Comparison of ENCODE assay signal across 17 cellular contexts in the genomic region with DNA sequence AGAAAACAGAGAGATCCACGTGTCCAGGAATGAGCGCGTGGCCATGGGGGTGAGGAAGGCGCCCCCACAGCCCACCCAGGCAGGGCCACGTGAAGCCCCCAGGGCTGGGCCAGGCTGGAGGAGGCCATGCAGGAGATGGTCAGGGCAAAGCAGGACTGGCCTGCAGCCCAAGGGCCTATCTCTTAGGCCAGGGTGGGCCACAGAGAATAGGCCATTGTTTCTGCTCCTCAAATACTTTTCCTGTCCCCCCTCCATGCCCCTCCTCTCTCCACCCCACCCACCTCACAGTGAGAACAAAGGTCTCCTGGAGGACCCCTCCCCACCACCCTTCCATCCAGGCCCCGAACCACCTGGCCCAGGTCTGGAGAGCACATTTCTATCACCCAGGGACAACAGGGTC. TPM values are rescaled to one million over a fixed set of nuclear protein-coding genes. Genes with fewer than 3 reads are reported as not detected.
DNase-seq lines count a peak whose midpoint lies in the region; ATAC-seq and TF ChIP-seq lines count a peak whose summit lies in the region.
"Had no signal": no experiment of that assay in that cellular context is flagged by ENCODE, and none has a peak within 500 bp of the region (broad histone marks: within the 10 kb centered on the region; RNA-seq: fewer than 3 reads in every experiment).

No MANE protein-coding gene starts in this region.

- TF ChIP-seq POLR2A in Peyer's patch (IDR thresholded peaks at IDR 0.05) = no peak

- H3K27me3 Mint-ChIP-seq in endothelial cell (ENCODE audit: unreplicated experiment) (no peaks in the 10 kb centered on the region), mesothelial cell of epicardium (ENCODE audit: low read depth) (no peaks in the 10 kb centered on the region)
- peaks cover 17% of the 10 kb centered on the region for H3K27me3 Mint-ChIP-seq in activated naive CD8-positive, alpha-beta T cell treated with anti-CD3 and anti-CD28 coated beads, Interleukin-2, amount 50 U/mL, for 24 hours

- H3K36me3 Mint-ChIP-seq in endothelial cell (ENCODE audit: low read depth, unreplicated experiment) (no peaks in the 10 kb centered on the region), mesothelial cell of epicardium (no peaks in the 10 kb centered on the region)
- H3K36me3 Mint-ChIP-seq in activated naive CD8-positive, alpha-beta T cell treated with anti-CD3 and anti-CD28 coated beads, Interleukin-2, amount 50 U/mL, for 24 hours (ENCODE audit: low read depth) = no peaks in the 10 kb centered on the region
- H3K36me3 Mint-ChIP-seq: activated naive CD8-positive, alpha-beta T cell had no signal

- H3K4me3 ChIP-seq in Peyer's patch = no peak overlapping the region
- no peak overlapping the region for H3K4me3 ChIP-seq in subcutaneous abdominal adipose tissue (ENCODE audit: low read depth in 1 of 5, low read length in 5 of 5)
- H3K4me3 ChIP-seq: GM12878 had no signal

- H3K27ac ChIP-seq in Peyer's patch = peak overlapping the region; percentile 38 to 74 (median 52)
- H3K27ac ChIP-seq in subcutaneous abdominal adipose tissue (ENCODE audit: low read depth, low read length) = peak overlapping the region; percentile 3

- H3K4me3 Mint-ChIP-seq in endothelial cell (ENCODE audit: unreplicated experiment) (no peak overlapping the region), mesothelial cell of epicardium (no peak overlapping the region)
- H3K4me3 Mint-ChIP-seq in activated naive CD8-positive, alpha-beta T cell treated with anti-CD3 and anti-CD28 coated beads, Interleukin-2, amount 50 U/mL, for 24 hours = no peak overlapping the region
- H3K4me3 Mint-ChIP-seq: activated naive CD8-positive, alpha-beta T cell had no signal

- H3K9me3 ChIP-seq in Peyer's patch = no peaks in the 10 kb centered on the region
- H3K9me3 ChIP-seq in subcutaneous abdominal adipose tissue (ENCODE audit: control insufficient read depth in 5 of 5, low read length in 5 of 5) = no peaks in the 10 kb centered on the region

- no peaks in the 10 kb centered on the region for H3K27me3 ChIP-seq in Peyer's patch
- H3K27me3 ChIP-seq in subcutaneous abdominal adipose tissue (ENCODE audit: control insufficient read depth in 5 of 5, insufficient read depth in 4 of 5, low read length in 5 of 5) = peaks cover 0 to 2% (median 0%) of the 10 kb centered on the region in 5 donors

- peaks cover 0 to 15% (median 0%) of the 10 kb centered on the region in 4 donors for H3K4me1 ChIP-seq in Peyer's patch
- peaks cover 12 to 69% (median 59%) of the 10 kb centered on the region in 5 donors for H3K4me1 ChIP-seq in subcutaneous abdominal adipose tissue (ENCODE audit: control insufficient read depth in 5 of 5, insufficient read depth in 5 of 5, low read length in 5 of 5)

- H3K27ac Mint-ChIP-seq in endothelial cell (ENCODE audit: unreplicated experiment) (peak overlapping the region; percentile 64), mesothelial cell of epicardium (peak overlapping the region; percentile 95)
- H3K27ac Mint-ChIP-seq in activated naive CD8-positive, alpha-beta T cell treated with anti-CD3 and anti-CD28 coated beads, Interleukin-2, amount 50 U/mL, for 24 hours = no peak overlapping the region
- H3K27ac Mint-ChIP-seq: activated naive CD8-positive, alpha-beta T cell had no signal

- TF ChIP-seq CTCF in Peyer's patch (IDR thresholded peaks at IDR 0.05) (no peak), endothelial cell (IDR thresholded peaks at IDR 0.05; ENCODE audit: unreplicated experiment) (no peak), mesothelial cell of epicardium (IDR thresholded peaks at IDR 0.05; ENCODE audit: unreplicated experiment) (no peak)

- H3K4me1 Mint-ChIP-seq in endothelial cell (ENCODE audit: unreplicated experiment) (peaks cover 40% of the 10 kb centered on the region), mesothelial cell of epicardium (peaks cover 31% of the 10 kb centered on the region)
- H3K4me1 Mint-ChIP-seq in activated naive CD8-positive, alpha-beta T cell treated with anti-CD3 and anti-CD28 coated beads, Interleukin-2, amount 50 U/mL, for 24 hours = no peaks in the 10 kb centered on the region

- DNase-seq in Peyer's patch = no peak
- DNase-seq in endothelial cell (ENCODE audit: low spot score) = no peak
- no peak for DNase-seq in mesothelial cell of epicardium (ENCODE audit: low spot score in 2 of 2, unreplicated experiment in 2 of 2)
- no peak for DNase-seq in KG1 (lab: John Stamatoyannopoulos, UW)
- DNase-seq in activated naive CD8-positive, alpha-beta T cell treated with anti-CD3 and anti-CD28 coated beads, Interleukin-2, amount 50 U/mL, for 24 hours = no peak
- DNase-seq: DND-41; effector CD8-positive, alpha-beta T cell; mammary epithelial cell; NCI-H1436; NCI-H524 treated with DMSO at 0.1 percent for 48 hours; SIG-M5 had no signal

- H3K9me3 Mint-ChIP-seq in endothelial cell (ENCODE audit: unreplicated experiment) (no peaks in the 10 kb centered on the region), mesothelial cell of epicardium (no peaks in the 10 kb centered on the region)
- H3K9me3 Mint-ChIP-seq in activated naive CD8-positive, alpha-beta T cell treated with anti-CD3 and anti-CD28 coated beads, Interleukin-2, amount 50 U/mL, for 24 hours = no peaks in the 10 kb centered on the region

- H3K36me3 ChIP-seq in Peyer's patch (no peaks in the 10 kb centered on the region), subcutaneous abdominal adipose tissue (ENCODE audit: control insufficient read depth in 5 of 5, insufficient read depth in 5 of 5, low read length in 5 of 5) (no peaks in the 10 kb centered on the region)

- H3K9ac ChIP-seq in subcutaneous abdominal adipose tissue (ENCODE audit: low read length in 5 of 5) = no peak overlapping the region

- no peak for ATAC-seq in HG03045 (IDR thresholded peaks at IDR 0.05; ENCODE audit: unreplicated experiment)
- no peak for ATAC-seq in HG03139 (IDR thresholded peaks at IDR 0.05; ENCODE audit: unreplicated experiment)
- no peak for ATAC-seq in activated naive CD8-positive, alpha-beta T cell treated with anti-CD3 and anti-CD28 coated beads, Interleukin-2, amount 50 U/mL, for 24 hours
- ATAC-seq: GM12878 had no signal

RNA-seq across cellular contexts. Expression of a gene that starts 8.3 kb away (rescaled TPM):
- total RNA-seq in Peyer's patch = 10 to 100 TPM; 22.3 to 41.0 (median 34.7) TPM
- total RNA-seq in endothelial cell (ENCODE audit: unreplicated experiment) = 51.2 TPM
- 38.5 to 39.1 TPM (median 38.8 TPM) in 3 replicates for total RNA-seq in mesothelial cell of epicardium

RNA-seq across cellular contexts. Expression of a gene that starts 27.9 kb away (rescaled TPM):
- total RNA-seq in Peyer's patch (100 to 1,000 TPM in 2 of 4 donors, 10 to 100 TPM in 2; 19.8 to 190 (median 92.7) TPM), endothelial cell (ENCODE audit: unreplicated experiment) (not detected), mesothelial cell of epicardium (0.43 to 0.64 TPM (median 0.54 TPM) in 3 replicates)
- total RNA-seq: mammary epithelial cell, renal cortical epithelial cell had no signal

RNA-seq across cellular contexts. Expression of a gene that starts 32.8 kb away (rescaled TPM):
- 100 to 1,000 TPM in 3 of 4 donors, 10 to 100 TPM in 1; 74.3 to 142 (median 123) TPM for total RNA-seq in Peyer's patch
- total RNA-seq in endothelial cell (ENCODE audit: unreplicated experiment) = 26.0 TPM
- total RNA-seq in mesothelial cell of epicardium = 12.2 to 13.6 TPM (median 13.1 TPM) in 3 replicates

RNA-seq across cellular contexts. Expression of a gene that starts 56.7 kb away (rescaled TPM):
- total RNA-seq in Peyer's patch = 100 to 1,000 TPM in 3 of 4 donors, 10 to 100 TPM in 1; 67.1 to 189 (median 117) TPM
- total RNA-seq in endothelial cell (ENCODE audit: unreplicated experiment) = 63.6 TPM
- total RNA-seq in mesothelial cell of epicardium = 96.6 to 107 TPM (median 96.6 TPM) in 3 replicates

Comparison
In these comparisons a context has a peak if more than half of its experiments do, and no peak if none do; other contexts are left out.
1. RNA of a gene that starts 27.9 kb away (total RNA-seq): 19.8 to 190 TPM in Peyer's patch; 0.43 to 0.64 TPM in mesothelial cell of epicardium and not detected in endothelial cell (single experiment); every median in the first group is over 10 times any median in the second.